In the genomic region with DNA sequence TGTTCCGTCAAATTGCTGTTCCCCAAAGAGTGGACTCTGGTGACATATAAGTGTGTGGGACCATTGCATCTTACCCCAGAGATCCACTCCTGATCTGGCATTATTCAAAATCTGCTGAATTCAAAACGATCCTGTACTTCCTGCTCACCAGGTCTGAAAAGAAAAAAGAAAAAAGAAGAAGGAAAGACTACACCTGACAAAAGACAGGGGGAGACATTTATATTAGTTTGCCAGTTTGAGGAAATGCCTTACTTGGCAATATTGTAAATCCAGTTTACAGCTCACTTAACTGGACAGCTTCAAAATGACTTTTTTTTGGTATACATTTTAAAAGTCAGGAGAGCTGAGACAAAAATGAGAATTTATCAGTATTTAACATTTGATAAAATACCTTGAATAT, we compare ENCODE assay signal across 2 cellular contexts.
A peak's percentile ranks its signal among the peaks of the same experiment; 100 is the strongest.
TF ChIP-seq lines count a peak whose summit lies in the region.

No MANE protein-coding gene starts in this region.

TF ChIP-seq in H1, 55 proteins besides CTCF, POLR2A, EP300 and RAD21:
- TF ChIP-seq EZH2 (IDR thresholded peaks at IDR 0.05; ENCODE audit: low read depth, low read length, severe bottlenecking) (no peak), MAFK (IDR thresholded peaks at IDR 0.05; ENCODE audit: low read depth, low read length) (peak; percentile 70), SP4 (IDR thresholded peaks at IDR 0.05; ENCODE audit: low read length) (no peak), BACH1 (IDR thresholded peaks at IDR 0.05; ENCODE audit: low read length) (peak; percentile 42; the same call in 1 of the 2 replicates)
- TF ChIP-seq, protein P1, sequence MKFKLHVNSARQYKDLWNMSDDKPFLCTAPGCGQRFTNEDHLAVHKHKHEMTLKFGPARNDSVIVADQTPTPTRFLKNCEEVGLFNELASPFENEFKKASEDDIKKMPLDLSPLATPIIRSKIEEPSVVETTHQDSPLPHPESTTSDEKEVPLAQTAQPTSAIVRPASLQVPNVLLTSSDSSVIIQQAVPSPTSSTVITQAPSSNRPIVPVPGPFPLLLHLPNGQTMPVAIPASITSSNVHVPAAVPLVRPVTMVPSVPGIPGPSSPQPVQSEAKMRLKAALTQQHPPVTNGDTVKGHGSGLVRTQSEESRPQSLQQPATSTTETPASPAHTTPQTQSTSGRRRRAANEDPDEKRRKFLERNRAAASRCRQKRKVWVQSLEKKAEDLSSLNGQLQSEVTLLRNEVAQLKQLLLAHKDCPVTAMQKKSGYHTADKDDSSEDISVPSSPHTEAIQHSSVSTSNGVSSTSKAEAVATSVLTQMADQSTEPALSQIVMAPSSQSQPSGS (IDR thresholded peaks at IDR 0.05; ENCODE audit: low read length): no peak

TF ChIP-seq in WTC11, 78 proteins besides CTCF, POLR2A, EP300 and RAD21:
- TF ChIP-seq ATF6 (CRISPR knock-in tag; IDR thresholded peaks at IDR 0.05): no peak
TF ChIP-seq in WTC11: peak in this region for 0.
